In the genomic region with DNA sequence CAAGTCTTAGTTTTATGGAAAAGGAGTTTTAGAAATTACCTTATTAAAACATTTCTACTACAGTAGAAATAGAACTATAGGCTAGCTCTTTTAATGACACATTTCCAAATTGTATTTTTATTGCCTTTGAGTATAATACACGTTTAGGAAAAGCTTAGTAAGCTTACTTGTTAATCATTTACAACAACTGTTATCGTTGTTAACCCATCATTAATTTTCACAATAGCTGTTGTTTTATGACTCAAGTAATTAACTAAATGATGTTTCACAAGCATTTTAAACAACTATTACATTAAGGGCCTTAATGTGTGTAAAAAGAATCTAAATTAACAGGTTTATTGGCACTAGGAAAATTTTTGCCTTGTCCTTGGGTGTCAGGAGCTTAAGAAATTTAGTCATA, we compare ENCODE assay signal across 31 cellular contexts.
"Had no signal": no experiment of that assay in that cellular context is flagged by ENCODE, and none has a peak within 500 bp of the region (broad histone marks: within the 10 kb centered on the region; RNA-seq: fewer than 3 reads in every experiment).

No MANE protein-coding gene starts in this region.

- H3K4me1 ChIP-seq: adrenal gland had no signal

- H3K4me3 ChIP-seq: adrenal gland, body of pancreas had no signal

- H3K4me3 Mint-ChIP-seq: activated CD4-positive, alpha-beta memory T cell treated with anti-CD3 and anti-CD28 coated beads for 36 hours; activated CD4-positive, alpha-beta T cell treated with anti-CD3 and anti-CD28 coated beads for 36 hours; activated CD4-positive, alpha-beta T cell treated with anti-CD3 and anti-CD28 coated beads, Interleukin-2, amount 10 ng/mL, durations not matched to agents 24 days and 14 days; activated CD8-positive, alpha-beta memory T cell treated with anti-CD3 and anti-CD28 coated beads, Interleukin-2, amount 10 ng/mL, durations not matched to agents 7 days and 5 days; activated CD8-positive, alpha-beta T cell treated with anti-CD3 and anti-CD28 coated beads, Interleukin-2, amount 10 ng/mL, durations not matched to agents 7 days and 5 days; activated naive CD4-positive, alpha-beta T cell treated with anti-CD3 and anti-CD28 coated beads for 36 hours; activated naive CD4-positive, alpha-beta T cell treated with anti-CD3 and anti-CD28 coated beads, Interleukin-2, amount 50 U/mL, for 24 hours; activated naive CD8-positive, alpha-beta T cell treated with anti-CD3 and anti-CD28 coated beads for 36 hours; activated naive CD8-positive, alpha-beta T cell treated with anti-CD3 and anti-CD28 coated beads, Interleukin-2, amount 50 U/mL, for 24 hours; activated T-helper 1 cell treated with anti-CD3 and anti-CD28 coated beads, Interleukin-12 subunit alpha, Interleukin-12 subunit beta, Interleukin-2, Interleukin-4 antibody, amounts not matched to agents 30 ng/mL and 10 ng/mL and 1 ng/mL, durations not matched to agents 14 hours and 24 hours and 36 hours; T-helper 17 cell had no signal

- H3K27me3 ChIP-seq: body of pancreas had no signal

- H3K27ac Mint-ChIP-seq: activated CD4-positive, alpha-beta memory T cell treated with anti-CD3 and anti-CD28 coated beads for 36 hours; activated CD4-positive, alpha-beta T cell treated with anti-CD3 and anti-CD28 coated beads for 36 hours; activated CD4-positive, alpha-beta T cell treated with anti-CD3 and anti-CD28 coated beads, Interleukin-2, amount 10 ng/mL, durations not matched to agents 24 days and 14 days; activated CD8-positive, alpha-beta memory T cell treated with anti-CD3 and anti-CD28 coated beads, Interleukin-2, amount 10 ng/mL, durations not matched to agents 7 days and 5 days; activated CD8-positive, alpha-beta T cell treated with anti-CD3 and anti-CD28 coated beads, Interleukin-2, amount 10 ng/mL, durations not matched to agents 7 days and 5 days; activated naive CD4-positive, alpha-beta T cell treated with anti-CD3 and anti-CD28 coated beads for 36 hours; activated naive CD4-positive, alpha-beta T cell treated with anti-CD3 and anti-CD28 coated beads, Interleukin-2, amount 50 U/mL, for 24 hours; activated naive CD8-positive, alpha-beta T cell treated with anti-CD3 and anti-CD28 coated beads for 36 hours; activated naive CD8-positive, alpha-beta T cell treated with anti-CD3 and anti-CD28 coated beads, Interleukin-2, amount 50 U/mL, for 24 hours; activated T-helper 1 cell treated with anti-CD3 and anti-CD28 coated beads, Interleukin-12 subunit alpha, Interleukin-12 subunit beta, Interleukin-2, Interleukin-4 antibody, amounts not matched to agents 30 ng/mL and 10 ng/mL and 1 ng/mL, durations not matched to agents 14 hours and 24 hours and 36 hours; activated T-helper 2 cell treated with anti-CD3 and anti-CD28 coated beads, Interferon-gamma antibody, Interleukin-2, Interleukin-4, amounts not matched to agents 10 μg/mL and 5 μg/mL and 100 μg/mL, durations not matched to agents 14 hours and 24 hours and 36 hours; T-helper 17 cell had no signal

- H3K27ac ChIP-seq: adrenal gland, body of pancreas had no signal

- DNase-seq: activated CD4-positive, alpha-beta memory T cell treated with anti-CD3 and anti-CD28 coated beads for 36 hours; activated CD4-positive, alpha-beta T cell treated with anti-CD3 and anti-CD28 coated beads for 36 hours; activated CD4-positive, alpha-beta T cell treated with anti-CD3 and anti-CD28 coated beads, Interleukin-2, amount 10 ng/mL, durations not matched to agents 24 days and 14 days; activated CD4-positive, CD25-positive, alpha-beta regulatory T cell; activated CD4-positive, CD25-positive, alpha-beta regulatory T cell treated with anti-CD3 and anti-CD28 coated beads, Interleukin-2, amount 50 U/mL, for 72 hours; activated CD8-positive, alpha-beta memory T cell treated with anti-CD3 and anti-CD28 coated beads, Interleukin-2, amount 10 ng/mL, durations not matched to agents 7 days and 5 days; activated CD8-positive, alpha-beta memory T cell treated with anti-CD3 and anti-CD28 coated beads, Interleukin-2, amount 50 U/mL, for 4 hours; activated CD8-positive, alpha-beta T cell treated with anti-CD3 and anti-CD28 coated beads, Interleukin-2, amount 10 ng/mL, durations not matched to agents 7 days and 5 days; activated effector memory CD4-positive, alpha-beta T cell treated with anti-CD3 and anti-CD28 coated beads, Interleukin-2, amount 50 U/mL, for 16 hours; activated naive CD4-positive, alpha-beta T cell treated with anti-CD3 and anti-CD28 coated beads for 36 hours; activated naive CD8-positive, alpha-beta T cell treated with anti-CD3 and anti-CD28 coated beads for 36 hours; activated naive CD8-positive, alpha-beta T cell treated with anti-CD3 and anti-CD28 coated beads, Interleukin-2, amount 50 U/mL, for 24 hours; activated T-cell treated with anti-CD3 and anti-CD28 coated beads, Interleukin-2, amount 50 U/mL, for 1 hour; activated T-cell treated with anti-CD3 and anti-CD28 coated beads, Interleukin-2, amount 50 U/mL, for 48 hours; adrenal gland; amygdala; aorta; body of pancreas; caudate nucleus; cortex of kidney; effector CD8-positive, alpha-beta T cell; foreskin fibroblast; head of caudate nucleus; T-helper 1 cell; T-helper 17 cell had no signal

- H3K9me3 ChIP-seq: adrenal gland, body of pancreas had no signal

- H3K4me1 Mint-ChIP-seq: activated CD4-positive, alpha-beta T cell treated with anti-CD3 and anti-CD28 coated beads for 36 hours; activated CD4-positive, alpha-beta T cell treated with anti-CD3 and anti-CD28 coated beads, Interleukin-2, amount 10 ng/mL, durations not matched to agents 24 days and 14 days; activated CD8-positive, alpha-beta memory T cell treated with anti-CD3 and anti-CD28 coated beads, Interleukin-2, amount 10 ng/mL, durations not matched to agents 7 days and 5 days; activated naive CD4-positive, alpha-beta T cell treated with anti-CD3 and anti-CD28 coated beads, Interleukin-2, amount 50 U/mL, for 24 hours; activated naive CD8-positive, alpha-beta T cell treated with anti-CD3 and anti-CD28 coated beads for 36 hours; activated naive CD8-positive, alpha-beta T cell treated with anti-CD3 and anti-CD28 coated beads, Interleukin-2, amount 50 U/mL, for 24 hours; T-helper 17 cell had no signal

- H3K36me3 ChIP-seq: adrenal gland had no signal

- FAIRE-seq: colon, frontal cortex had no signal

- ATAC-seq: activated CD4-positive, alpha-beta T cell treated with anti-CD3 and anti-CD28 coated beads for 36 hours; activated CD8-positive, alpha-beta memory T cell treated with anti-CD3 and anti-CD28 coated beads, Interleukin-2, amount 10 ng/mL, durations not matched to agents 7 days and 5 days; activated CD8-positive, alpha-beta T cell treated with anti-CD3 and anti-CD28 coated beads, Interleukin-2, amount 10 ng/mL, durations not matched to agents 7 days and 5 days; activated naive CD8-positive, alpha-beta T cell treated with anti-CD3 and anti-CD28 coated beads, Interleukin-2, amount 50 U/mL, for 24 hours; body of pancreas; esophagus mucosa; T-helper 17 cell had no signal

- H3K9me3 Mint-ChIP-seq: activated CD4-positive, alpha-beta T cell treated with anti-CD3 and anti-CD28 coated beads, Interleukin-2, amount 10 ng/mL, durations not matched to agents 24 days and 14 days; activated naive CD4-positive, alpha-beta T cell treated with anti-CD3 and anti-CD28 coated beads for 36 hours; activated naive CD4-positive, alpha-beta T cell treated with anti-CD3 and anti-CD28 coated beads, Interleukin-2, amount 50 U/mL, for 24 hours; activated naive CD8-positive, alpha-beta T cell treated with anti-CD3 and anti-CD28 coated beads for 36 hours; activated naive CD8-positive, alpha-beta T cell treated with anti-CD3 and anti-CD28 coated beads, Interleukin-2, amount 50 U/mL, for 24 hours; activated T-helper 1 cell treated with anti-CD3 and anti-CD28 coated beads, Interleukin-12 subunit alpha, Interleukin-12 subunit beta, Interleukin-2, Interleukin-4 antibody, amounts not matched to agents 30 ng/mL and 10 ng/mL and 1 ng/mL, durations not matched to agents 14 hours and 24 hours and 36 hours; activated T-helper 2 cell treated with anti-CD3 and anti-CD28 coated beads, Interferon-gamma antibody, Interleukin-2, Interleukin-4, amounts not matched to agents 10 μg/mL and 5 μg/mL and 100 μg/mL, durations not matched to agents 14 hours and 24 hours and 36 hours had no signal

- H3K36me3 Mint-ChIP-seq: activated CD4-positive, alpha-beta memory T cell treated with anti-CD3 and anti-CD28 coated beads for 36 hours; activated CD8-positive, alpha-beta memory T cell treated with anti-CD3 and anti-CD28 coated beads, Interleukin-2, amount 10 ng/mL, durations not matched to agents 7 days and 5 days; activated naive CD4-positive, alpha-beta T cell treated with anti-CD3 and anti-CD28 coated beads, Interleukin-2, amount 50 U/mL, for 24 hours; activated naive CD8-positive, alpha-beta T cell treated with anti-CD3 and anti-CD28 coated beads for 36 hours had no signal

- H3K27me3 Mint-ChIP-seq: activated CD4-positive, alpha-beta memory T cell treated with anti-CD3 and anti-CD28 coated beads for 36 hours; activated CD4-positive, alpha-beta T cell treated with anti-CD3 and anti-CD28 coated beads for 36 hours; activated CD4-positive, alpha-beta T cell treated with anti-CD3 and anti-CD28 coated beads, Interleukin-2, amount 10 ng/mL, durations not matched to agents 24 days and 14 days; activated CD8-positive, alpha-beta memory T cell treated with anti-CD3 and anti-CD28 coated beads, Interleukin-2, amount 10 ng/mL, durations not matched to agents 7 days and 5 days; activated naive CD4-positive, alpha-beta T cell treated with anti-CD3 and anti-CD28 coated beads, Interleukin-2, amount 50 U/mL, for 24 hours; activated naive CD8-positive, alpha-beta T cell treated with anti-CD3 and anti-CD28 coated beads, Interleukin-2, amount 50 U/mL, for 24 hours; T-helper 17 cell had no signal
